ENCODE assay signal across 9 cellular contexts in genomic region chr14:23469906-23470403, GRCh38. TPM values are rescaled to one million over a fixed set of nuclear protein-coding genes. Genes with fewer than 3 reads are reported as not detected.
DNase-seq lines count a peak whose midpoint lies in the region; ATAC-seq and TF ChIP-seq lines count a peak whose summit lies in the region.
"Had no signal": no experiment of that assay in that cellular context is flagged by ENCODE, and none has a peak within 500 bp of the region (broad histone marks: within the 10 kb centered on the region; RNA-seq: fewer than 3 reads in every experiment).

No MANE protein-coding gene starts in this region.

- CTCF ChIA-PET in CD4-positive, alpha-beta memory T cell (lab: Charles Lee; ENCODE audit: partially characterized antibody): interaction anchor here (1.1 kb wide), 1 partner anchor 9 kb away, joined by 4 read pairs; no protein-coding TSS in a partner anchor

- POLR2A ChIA-PET in CD4-positive, alpha-beta memory T cell (lab: Charles Lee; ENCODE audit: partially characterized antibody): interaction anchor here (1.0 to 2.2 kb wide), 3 partner anchors 86 to 149 kb away, joined by 3 to 6 read pairs (median 3); partner anchors contain the start of gene AP1G2

- peak in 1 of 5 donors; percentile 41 for DNase-seq in CD4-positive, alpha-beta memory T cell
- DNase-seq in body of pancreas (no peak), mucosa of descending colon (no peak), T-helper 9 cell (no peak)

- 1% methylated on average over 10 to 11 of the region's 11 CpGs for WGBS in body of pancreas, 2 donors

- no peaks in the 10 kb centered on the region for H3K27me3 Mint-ChIP-seq in CD4-positive, alpha-beta memory T cell

- intact Hi-C loops in CD4-positive, alpha-beta memory T cell (cut with micrococcal nuclease): loop anchor here (1.0 to 10.0 kb wide), 7 partner anchors 86 to 975 kb away; partner anchors contain the start of genes ACIN1, AP1G2, C14orf119 and DCAF11
- intact Hi-C loops in body of pancreas (cut with DNase I) (loop anchor here (5.0 kb wide), 1 partner anchor 87 kb away; the partner anchor contains the start of gene THTPA), mucosa of descending colon (cut with DNase I, micrococcal nuclease) (loop anchor here in 1 of 2 donors (10.0 kb wide), 1 partner anchor 145 kb away; the partner anchor contains the start of gene PABPN1)

- H3K9me3 Mint-ChIP-seq in CD4-positive, alpha-beta memory T cell: no peaks in the 10 kb centered on the region

- no peaks in the 10 kb centered on the region for H3K27me3 ChIP-seq in CD4-positive, alpha-beta memory T cell (ENCODE audit: insufficient read depth, low read length)
- H3K27me3 ChIP-seq in body of pancreas: no peaks in the 10 kb centered on the region

- H3K27ac ChIP-seq in CD4-positive, alpha-beta memory T cell (ENCODE audit: low read depth, low read length): peak overlapping the region; percentile 89
- H3K27ac ChIP-seq in body of pancreas: peak overlapping the region in 3 of 4 donors; percentile 57 to 80 (median 73)

- peak overlapping the region; percentile 75 to 78 for H3K4me3 ChIP-seq in CD4-positive, alpha-beta memory T cell (ENCODE audit: low read length in 2 of 2)
- H3K4me3 ChIP-seq in body of pancreas (peak overlapping the region; percentile 49 to 92), mucosa of descending colon (peak overlapping the region; percentile 59)

- H3K36me3 ChIP-seq in CD4-positive, alpha-beta memory T cell (ENCODE audit: insufficient read depth, low read length): peaks cover 18% of the 10 kb centered on the region
- H3K36me3 ChIP-seq in body of pancreas (replicated peaks in 1 of 2; ENCODE audit: insufficient read depth in 1 of 2, low read depth in 2 of 2) (peaks cover 0 to 13% of the 10 kb centered on the region in 2 donors), mucosa of descending colon (ENCODE audit: low read depth) (no peaks in the 10 kb centered on the region)

- H3K27ac Mint-ChIP-seq in CD4-positive, alpha-beta memory T cell: peak overlapping the region in 1 of 7 donors; percentile 36

- TF ChIP-seq CTCF in body of pancreas (IDR thresholded peaks at IDR 0.05) (no peak), mucosa of descending colon (IDR thresholded peaks at IDR 0.05) (no peak)

- peaks cover 17% of the 10 kb centered on the region for H3K4me1 ChIP-seq in CD4-positive, alpha-beta memory T cell (ENCODE audit: insufficient read depth, low read length)
- H3K4me1 ChIP-seq in body of pancreas: peaks cover 7% of the 10 kb centered on the region
- H3K4me1 ChIP-seq in mucosa of descending colon (ENCODE audit: low read depth): peaks cover 9% of the 10 kb centered on the region

- H3K36me3 Mint-ChIP-seq in CD4-positive, alpha-beta memory T cell: peaks cover 17 to 28% of the 10 kb centered on the region in 2 donors

- peak; percentile 16 for ATAC-seq in HG02852 (IDR thresholded peaks at IDR 0.05; ENCODE audit: unreplicated experiment)
- no peak for ATAC-seq in body of pancreas
- ATAC-seq in mucosa of descending colon: peak; percentile 6
- ATAC-seq in HG03442 (IDR thresholded peaks at IDR 0.05; ENCODE audit: unreplicated experiment): no peak
- no peak for ATAC-seq in HG03196 (IDR thresholded peaks at IDR 0.05; ENCODE audit: unreplicated experiment)
- ATAC-seq in GM18498 (IDR thresholded peaks at IDR 0.05; ENCODE audit: unreplicated experiment): no peak

- no peak overlapping the region for H3K4me3 Mint-ChIP-seq in CD4-positive, alpha-beta memory T cell

- H3K9me3 ChIP-seq in CD4-positive, alpha-beta memory T cell (ENCODE audit: control insufficient read depth in 1 of 2, low read length in 2 of 2): no peaks in the 10 kb centered on the region
- H3K9me3 ChIP-seq in body of pancreas (no peaks in the 10 kb centered on the region), mucosa of descending colon (no peaks in the 10 kb centered on the region)

- peaks cover 0 to 8% (median 6%) of the 10 kb centered on the region in 4 donors for H3K4me1 Mint-ChIP-seq in CD4-positive, alpha-beta memory T cell

- TF ChIP-seq POLR2A in body of pancreas (IDR thresholded peaks at IDR 0.05): no peak

RNA-seq across cellular contexts. Expression of gene NGDN, which starts 0.5 kb away (rescaled TPM):
- total RNA-seq in CD4-positive, alpha-beta memory T cell: 10 to 100 TPM; 60.7 to 63.5 TPM
- polyA plus RNA-seq in CD4-positive, alpha-beta memory T cell: 10 to 100 TPM; 61.0 to 95.1 TPM
- total RNA-seq in body of pancreas (10 to 100 TPM; 29.0 to 31.6 TPM), mucosa of descending colon (10 to 100 TPM; 29.1 to 35.3 (median 29.9) TPM)

RNA-seq across cellular contexts. Expression of gene MYH7, which starts 34.5 kb away (rescaled TPM):
- total RNA-seq in CD4-positive, alpha-beta memory T cell: not detected
- not detected for polyA plus RNA-seq in CD4-positive, alpha-beta memory T cell
- total RNA-seq in body of pancreas (1 to 10 TPM in 1 of 2 donors, under 1 TPM in 1; 0.52 to 2.0 TPM), mucosa of descending colon (1 to 10 TPM in 2 of 3 donors, under 1 TPM in 1; 0.13 to 6.2 (median 1.2) TPM)
- total RNA-seq: HT1080 had no signal

Comparison
In these comparisons a context has a peak if more than half of its experiments do, and no peak if none do; other contexts are left out.
1. ATAC-seq: peak in HG02852 (single experiment) and mucosa of descending colon (single experiment); none in body of pancreas (single experiment), HG03442 (single experiment), HG03196 (single experiment) and GM18498 (single experiment).
2. Peak in every context shown above with its lines, with median percentiles within 50 percentile points of each other: H3K4me3 ChIP-seq.